In genomic region chr12:131117438-131118245, GRCh38 we compare ENCODE assay signal across 17 cellular contexts.
"Had no signal": no experiment of that assay in that cellular context is flagged by ENCODE, and none has a peak within 500 bp of the region (broad histone marks: within the 10 kb centered on the region; RNA-seq: fewer than 3 reads in every experiment).

No MANE protein-coding gene starts in this region.

- H3K4me1 Mint-ChIP-seq: naive B cell had no signal

- H3K9me3 ChIP-seq: ascending aorta, left lung, stomach, testis had no signal

- H3K27ac ChIP-seq: ascending aorta had no signal

- H3K4me3 ChIP-seq: ascending aorta, left lung, skin epidermis, stomach, testis had no signal

- H3K27ac Mint-ChIP-seq: activated naive CD8-positive, alpha-beta T cell treated with anti-CD3 and anti-CD28 coated beads, Interleukin-2, amount 50 U/mL, for 24 hours; naive B cell; type B pancreatic cell had no signal

- H3K36me3 Mint-ChIP-seq: type B pancreatic cell had no signal

- ATAC-seq: activated CD4-positive, CD25-positive, alpha-beta regulatory T cell treated with anti-CD3 and anti-CD28 coated beads, Interleukin-2, amount 50 U/mL, for 24 hours; activated naive CD8-positive, alpha-beta T cell treated with anti-CD3 and anti-CD28 coated beads, Interleukin-2, amount 50 U/mL, for 24 hours had no signal

- H3K27me3 ChIP-seq: ascending aorta, left lung, testis had no signal

- H3K9me3 Mint-ChIP-seq: activated naive CD8-positive, alpha-beta T cell treated with anti-CD3 and anti-CD28 coated beads, Interleukin-2, amount 50 U/mL, for 24 hours; naive B cell; type B pancreatic cell had no signal

- H3K4me1 ChIP-seq: ascending aorta had no signal

- H3K36me3 ChIP-seq: ascending aorta had no signal

- H3K4me3 Mint-ChIP-seq: activated naive CD8-positive, alpha-beta T cell treated with anti-CD3 and anti-CD28 coated beads, Interleukin-2, amount 50 U/mL, for 24 hours; naive B cell; type B pancreatic cell had no signal

- DNase-seq: activated CD4-positive, alpha-beta T cell treated with anti-CD3 and anti-CD28 coated beads, Interleukin-2, amount 50 U/mL, for 4 hours; activated naive CD4-positive, alpha-beta T cell treated with Interleukin-2 at 50 U/mL for 16 hours; activated naive CD8-positive, alpha-beta T cell treated with anti-CD3 and anti-CD28 coated beads, Interleukin-2, amount 50 U/mL, for 24 hours; cortex of kidney; naive B cell; retina; stimulated activated CD4-positive, alpha-beta T cell treated with anti-CD3 and anti-CD28 coated beads, Interleukin-15, amount 100 ng/mL, for 24 hours; stimulated activated CD4-positive, alpha-beta T cell treated with anti-CD3 and anti-CD28 coated beads, Interleukin-2, amount 100 ng/mL, for 48 hours; stomach; T-helper 1 cell; T-helper 9 cell had no signal
